In genomic region chr14:75551021-75551420, GRCh38 we compare ENCODE assay signal across 19 cellular contexts. TPM values are rescaled to one million over a fixed set of nuclear protein-coding genes. Genes with fewer than 3 reads are reported as not detected.
DNase-seq lines count a peak whose midpoint lies in the region; ATAC-seq, FAIRE-seq and TF ChIP-seq lines count a peak whose summit lies in the region.
"Had no signal": no experiment of that assay in that cellular context is flagged by ENCODE, and none has a peak within 500 bp of the region (broad histone marks: within the 10 kb centered on the region; RNA-seq: fewer than 3 reads in every experiment).

No MANE protein-coding gene starts in this region.

- in situ Hi-C loops in K562 (cut with MboI) = no loop called here

- 0% methylated on average over 7 of the region's 7 CpGs for WGBS in K562 (ENCODE audit: insufficient coverage, low coverage, missing lambda C conversion rate)

- peak overlapping the region; percentile 2 for H3K27ac Mint-ChIP-seq in activated naive CD4-positive, alpha-beta T cell treated with anti-CD3 and anti-CD28 coated beads for 36 hours
- H3K27ac Mint-ChIP-seq in stimulated activated memory B cell treated with anti-CD40 and anti-IgM and Interleukin-4, amounts not matched to agents 10 μg/mL and 1 μg/mL and 100 μg/mL, for 72 hours = peak overlapping the region; percentile 88
- H3K27ac Mint-ChIP-seq in activated CD8-positive, alpha-beta T cell treated with anti-CD3 and anti-CD28 coated beads, Interleukin-2, amount 10 ng/mL, durations not matched to agents 7 days and 5 days = no peak overlapping the region

- no peaks in the 10 kb centered on the region for H3K9me3 Mint-ChIP-seq in activated naive CD4-positive, alpha-beta T cell treated with anti-CD3 and anti-CD28 coated beads for 36 hours
- no peaks in the 10 kb centered on the region for H3K9me3 Mint-ChIP-seq in stimulated activated memory B cell treated with anti-CD40 and anti-IgM and Interleukin-4, amounts not matched to agents 10 μg/mL and 1 μg/mL and 100 μg/mL, for 72 hours
- no peaks in the 10 kb centered on the region for H3K9me3 Mint-ChIP-seq in activated CD8-positive, alpha-beta T cell treated with anti-CD3 and anti-CD28 coated beads, Interleukin-2, amount 10 ng/mL, durations not matched to agents 7 days and 5 days (ENCODE audit: insufficient read depth)

- ATAC-seq in K562 (no peak), HG02973 (IDR thresholded peaks at IDR 0.05; ENCODE audit: unreplicated experiment) (no peak)
- ATAC-seq in stimulated activated memory B cell treated with anti-CD40 and anti-IgM and Interleukin-4, amounts not matched to agents 10 μg/mL and 1 μg/mL and 100 μg/mL, for 72 hours = no peak
- ATAC-seq in activated CD8-positive, alpha-beta T cell treated with anti-CD3 and anti-CD28 coated beads, Interleukin-2, amount 10 ng/mL, durations not matched to agents 7 days and 5 days = no peak
- ATAC-seq: Panc1 had no signal

- no peak for TF ChIP-seq POLR2A in K562 (conservative IDR thresholded peaks at IDR 0.05)

- no peak overlapping the region for H3K9ac ChIP-seq in K562 (ENCODE audit: insufficient read depth in 1 of 2, low read depth in 2 of 2, low read length in 2 of 2)

- DNase-seq in activated naive CD4-positive, alpha-beta T cell treated with anti-CD3 and anti-CD28 coated beads for 36 hours = no peak
- no peak for DNase-seq in activated naive CD4-positive, alpha-beta T cell treated with Interleukin-2 at 50 U/mL for 16 hours
- DNase-seq in GM19239 (ENCODE audit: insufficient read length, low spot score) (no peak), K562 (ENCODE audit: extremely low read depth in 1 of 4, low spot score in 3 of 4) (peak in 1 of 4 experiments; percentile 11)
- no peak for DNase-seq in stimulated activated naive CD4-positive, alpha-beta T cell (lab: John Stamatoyannopoulos, UW)
- DNase-seq in activated CD8-positive, alpha-beta T cell treated with anti-CD3 and anti-CD28 coated beads, Interleukin-2, amount 10 ng/mL, durations not matched to agents 7 days and 5 days = no peak
- DNase-seq: ACHN, AML-193, DMS53, GOT3, KG1, NCI-H1436 treated with DMSO at 0.1 percent for 48 hours, NCI-H2029 treated with DMSO at 0.1 percent for 48 hours, NCI-H510A, NCI-H774 had no signal

- H2AFZ ChIP-seq in K562 (ENCODE audit: low read depth, low read length) = no peak overlapping the region

- H3K79me2 ChIP-seq in K562 (ENCODE audit: control insufficient read depth, insufficient read depth, low read length) = no peaks in the 10 kb centered on the region

- no peak overlapping the region for H3K4me3 ChIP-seq in K562

- no peaks in the 10 kb centered on the region for H3K27me3 Mint-ChIP-seq in activated naive CD4-positive, alpha-beta T cell treated with anti-CD3 and anti-CD28 coated beads for 36 hours (ENCODE audit: low read depth)
- H3K27me3 Mint-ChIP-seq in stimulated activated memory B cell treated with anti-CD40 and anti-IgM and Interleukin-4, amounts not matched to agents 10 μg/mL and 1 μg/mL and 100 μg/mL, for 72 hours = no peaks in the 10 kb centered on the region
- H3K27me3 Mint-ChIP-seq in activated CD8-positive, alpha-beta T cell treated with anti-CD3 and anti-CD28 coated beads, Interleukin-2, amount 10 ng/mL, durations not matched to agents 7 days and 5 days (ENCODE audit: low read depth) = no peaks in the 10 kb centered on the region

- no peaks in the 10 kb centered on the region for H3K9me1 ChIP-seq in K562 (ENCODE audit: control insufficient read depth, insufficient read depth, low read length)

- peaks cover 50% of the 10 kb centered on the region for H3K4me1 Mint-ChIP-seq in activated naive CD4-positive, alpha-beta T cell treated with anti-CD3 and anti-CD28 coated beads for 36 hours (ENCODE audit: low read depth)
- H3K4me1 Mint-ChIP-seq in stimulated activated memory B cell treated with anti-CD40 and anti-IgM and Interleukin-4, amounts not matched to agents 10 μg/mL and 1 μg/mL and 100 μg/mL, for 72 hours = peaks cover 62% of the 10 kb centered on the region
- peaks cover 16% of the 10 kb centered on the region for H3K4me1 Mint-ChIP-seq in activated CD8-positive, alpha-beta T cell treated with anti-CD3 and anti-CD28 coated beads, Interleukin-2, amount 10 ng/mL, durations not matched to agents 7 days and 5 days (ENCODE audit: low read depth)

- H3K27ac ChIP-seq in K562 (ENCODE audit: extremely low read depth, low read depth, low read length) = no peak overlapping the region

- no peaks in the 10 kb centered on the region for H3K36me3 ChIP-seq in K562 (ENCODE audit: control insufficient read depth, insufficient read depth, low read length)

- no peak for TF ChIP-seq EP300 in K562 (IDR thresholded peaks at IDR 0.05; ENCODE audit: low read length)

- no TSS peak for BruUV-seq in K562 (replicated peaks; lab: Mats Ljungman, UMichigan)

- no peak overlapping the region; the same call in 1 of the 2 replicates for H3K4me2 ChIP-seq in K562 (ENCODE audit: insufficient read depth, low read length)

- intact Hi-C loops in activated naive CD4-positive, alpha-beta T cell treated with anti-CD3 and anti-CD28 coated beads for 36 hours (cut with micrococcal nuclease) = no loop called here
- intact Hi-C loops in K562 (cut with micrococcal nuclease) = no loop called here

- POLR2A ChIA-PET in K562 (lab: Yijun Ruan, JAX) = no interaction called here
- POLR2A ChIA-PET in activated CD8-positive, alpha-beta T cell treated with anti-CD3 and anti-CD28 coated beads, Interleukin-2, amount 10 ng/mL, durations not matched to agents 7 days and 5 days (lab: Charles Lee) = no interaction called here

- TF ChIP-seq CTCF in K562 (IDR thresholded peaks at IDR 0.05 in 2 of 3, conservative IDR thresholded peaks at IDR 0.05 in 1 of 3; ENCODE audit: insufficient read depth in 2 of 3, low read depth in 1 of 3, low read length in 3 of 3) = no peak

- TF ChIP-seq RAD21 in K562 (CRISPR knock-in tag; conservative IDR thresholded peaks at IDR 0.05 in 1 of 2, IDR thresholded peaks at IDR 0.05 in 1 of 2) = no peak

- H3K36me3 Mint-ChIP-seq in activated naive CD4-positive, alpha-beta T cell treated with anti-CD3 and anti-CD28 coated beads for 36 hours (ENCODE audit: low read depth) = peaks cover 25% of the 10 kb centered on the region
- peaks cover 41% of the 10 kb centered on the region for H3K36me3 Mint-ChIP-seq in stimulated activated memory B cell treated with anti-CD40 and anti-IgM and Interleukin-4, amounts not matched to agents 10 μg/mL and 1 μg/mL and 100 μg/mL, for 72 hours
- peaks cover 18% of the 10 kb centered on the region for H3K36me3 Mint-ChIP-seq in activated CD8-positive, alpha-beta T cell treated with anti-CD3 and anti-CD28 coated beads, Interleukin-2, amount 10 ng/mL, durations not matched to agents 7 days and 5 days (ENCODE audit: low read depth)

- no peaks in the 10 kb centered on the region for H4K20me1 ChIP-seq in K562 (replicated peaks; ENCODE audit: control insufficient read depth, insufficient read depth, low read length)

- no peak overlapping the region for H3K4me3 Mint-ChIP-seq in activated naive CD4-positive, alpha-beta T cell treated with anti-CD3 and anti-CD28 coated beads for 36 hours
- no peak overlapping the region for H3K4me3 Mint-ChIP-seq in stimulated activated memory B cell treated with anti-CD40 and anti-IgM and Interleukin-4, amounts not matched to agents 10 μg/mL and 1 μg/mL and 100 μg/mL, for 72 hours
- no peak overlapping the region for H3K4me3 Mint-ChIP-seq in activated CD8-positive, alpha-beta T cell treated with anti-CD3 and anti-CD28 coated beads, Interleukin-2, amount 10 ng/mL, durations not matched to agents 7 days and 5 days
- H3K4me3 Mint-ChIP-seq: CD14-positive monocyte had no signal

- H3K4me1 ChIP-seq in K562 (replicated peaks in 1 of 2; ENCODE audit: control insufficient read depth in 2 of 2, insufficient read depth in 2 of 2, low read length in 2 of 2) = peaks cover 0 to 5% of the 10 kb centered on the region in 2 experiments; a peak in 2 of 5 replicates

- FAIRE-seq in GM19239 (lab: Jason Lieb, UNC) (peak; percentile 82), K562 (lab: Jason Lieb, UNC) (no peak)

- CTCF ChIA-PET in activated naive CD4-positive, alpha-beta T cell treated with anti-CD3 and anti-CD28 coated beads for 36 hours (lab: Charles Lee) = interaction anchor here (2.3 kb wide), 1 partner anchor 10 kb away, joined by 12 read pairs; no protein-coding TSS in a partner anchor
- CTCF ChIA-PET in K562 (lab: Yijun Ruan, JAX; ENCODE audit: low intra/inter-chr PET ratio) = no interaction called here
- CTCF ChIA-PET in activated CD8-positive, alpha-beta T cell treated with anti-CD3 and anti-CD28 coated beads, Interleukin-2, amount 10 ng/mL, durations not matched to agents 7 days and 5 days (lab: Charles Lee) = no interaction called here

- H3K27me3 ChIP-seq in K562 (ENCODE audit: control insufficient read depth in 2 of 2, insufficient read depth in 2 of 2, low read length in 2 of 2) = peaks cover 2 to 33% of the 10 kb centered on the region in 2 experiments; a peak in 3 of 5 replicates

- no peaks in the 10 kb centered on the region for H3K9me3 ChIP-seq in K562 (replicated peaks; ENCODE audit: control insufficient read depth, insufficient read depth, low read depth, low read length)

RNA-seq across cellular contexts. Expression of gene FLVCR2, which starts 27.4 kb away (rescaled TPM):
- 10 to 100 TPM in 1 of 2 experiments, 1 to 10 TPM in 1; 5.8 to 10.4 TPM for total RNA-seq in activated naive CD4-positive, alpha-beta T cell treated with anti-CD3 and anti-CD28 coated beads for 36 hours
- total RNA-seq in K562 (2011; cell fraction: chromatin; rRNA removed; ENCODE audit: low replicate concordance) = 0.09 TPM in 1 of 2 replicates, not detected in the other
- not detected in 2 replicates for total RNA-seq in K562 (2011; cell fraction: nucleolus; rRNA removed)
- total RNA-seq in K562 (2011; cell fraction: nucleoplasm; rRNA removed) = not detected in 2 replicates
- total RNA-seq in K562 (2014; rRNA removed) = not detected in 2 replicates
- not detected in 2 replicates for total RNA-seq in K562 (2014; rRNA removed; fragmentation: Illumina TruSeq; extraction: Trizol)
- 0.11 TPM in 1 of 2 replicates, not detected in the other for total RNA-seq in K562 (2015; rRNA removed; fragmentation: Illumina TruSeq; extraction: Trizol)
- total RNA-seq in K562 (2021) = 1.5 and 3.2 TPM in 2 replicates
- polyA plus RNA-seq in K562 (2011; rRNA removed) = 0.08 TPM in 1 of 2 replicates, not detected in the other
- 0.15 TPM in 1 of 2 replicates, not detected in the other for polyA plus RNA-seq in K562 (2011; cell fraction: cytosol; rRNA removed)
- polyA plus RNA-seq in K562 (2011; cell fraction: nucleus; rRNA removed) = not detected in 2 replicates
- polyA plus RNA-seq in K562 (2012) = 0.11 and 0.13 TPM in 2 replicates
- polyA plus RNA-seq in K562 (2014; fragmentation: Illumina TruSeq; extraction: Trizol) = not detected in 2 replicates
- not detected for polyA plus RNA-seq in K562 (2014; fragmentation: Nextera tagmentation; extraction: Ambion mirVana)
- not detected in 2 replicates for polyA plus RNA-seq in K562 (2014; rRNA removed)
- polyA minus RNA-seq in K562 (2011; rRNA and poly(A)+ RNA removed) = not detected in 2 replicates
- polyA minus RNA-seq in K562 (2011; cell fraction: cytosol; rRNA and poly(A)+ RNA removed) = not detected in 2 replicates
- 0.22 TPM in 1 of 2 replicates, not detected in the other for polyA minus RNA-seq in K562 (2011; cell fraction: nucleus; rRNA and poly(A)+ RNA removed)
- 1 to 10 TPM in 1 of 2 experiments, under 1 TPM in 1; 0.79 to 5.5 TPM for total RNA-seq in activated CD8-positive, alpha-beta T cell treated with anti-CD3 and anti-CD28 coated beads, Interleukin-2, amount 10 ng/mL, durations not matched to agents 7 days and 5 days

RNA-seq across cellular contexts. Expression of gene BATF, which starts 28.8 kb away (rescaled TPM):
- 100 to 1,000 TPM; 178 to 179 TPM for total RNA-seq in activated naive CD4-positive, alpha-beta T cell treated with anti-CD3 and anti-CD28 coated beads for 36 hours
- total RNA-seq in K562 (2011; cell fraction: chromatin; rRNA removed; ENCODE audit: low replicate concordance) = not detected in 2 replicates
- 0.50 TPM in 1 of 2 replicates, not detected in the other for total RNA-seq in K562 (2011; cell fraction: nucleolus; rRNA removed)
- not detected in 2 replicates for total RNA-seq in K562 (2011; cell fraction: nucleoplasm; rRNA removed)
- total RNA-seq in K562 (2014; rRNA removed) (1.0 and 3.4 TPM in 2 replicates), K562 (2014; rRNA removed; fragmentation: Illumina TruSeq; extraction: Trizol) (0.26 TPM in 1 of 2 replicates, not detected in the other), K562 (2015; rRNA removed; fragmentation: Illumina TruSeq; extraction: Trizol) (2.1 and 2.9 TPM in 2 replicates), K562 (2021) (0.31 and 0.49 TPM in 2 replicates)
- polyA plus RNA-seq in K562 (2011; rRNA removed) (0.32 TPM in 1 of 2 replicates, not detected in the other), K562 (2014; fragmentation: Illumina TruSeq; extraction: Trizol) (0.55 and 1.1 TPM in 2 replicates), K562 (2014; fragmentation: Nextera tagmentation; extraction: Ambion mirVana) (under 1 TPM; 0.13 to 0.28 TPM), K562 (2014; rRNA removed) (1.0 and 1.3 TPM in 2 replicates)
- polyA plus RNA-seq in K562 (2011; cell fraction: cytosol; rRNA removed) = 0.31 and 0.58 TPM in 2 replicates
- not detected in 2 replicates for polyA plus RNA-seq in K562 (2011; cell fraction: nucleus; rRNA removed)
- 1.8 and 2.3 TPM in 2 replicates for polyA plus RNA-seq in K562 (2012)
- not detected in 2 replicates for polyA minus RNA-seq in K562 (2011; rRNA and poly(A)+ RNA removed)
- polyA minus RNA-seq in K562 (2011; cell fraction: cytosol; rRNA and poly(A)+ RNA removed) = not detected in 2 replicates
- not detected in 2 replicates for polyA minus RNA-seq in K562 (2011; cell fraction: nucleus; rRNA and poly(A)+ RNA removed)
- 10 to 100 TPM; 41.3 to 41.6 TPM for total RNA-seq in activated CD8-positive, alpha-beta T cell treated with anti-CD3 and anti-CD28 coated beads, Interleukin-2, amount 10 ng/mL, durations not matched to agents 7 days and 5 days

Comparison
In these comparisons a context has a peak if more than half of its experiments do, and no peak if none do; other contexts are left out.
1. RNA of gene BATF, which starts 28.8 kb away (total RNA-seq): 178 to 179 TPM in activated naive CD4-positive, alpha-beta T cell treated with anti-CD3 and anti-CD28 coated beads for 36 hours and 41.3 to 41.6 TPM in activated CD8-positive, alpha-beta T cell treated with anti-CD3 and anti-CD28 coated beads, Interleukin-2, amount 10 ng/mL, durations not matched to agents 7 days and 5 days; 0.26 to 3.4 TPM in K562; every median in the first group is over 4 times any median in the second.